Comparison of ENCODE assay signal across 23 cellular contexts in the genomic region with DNA sequence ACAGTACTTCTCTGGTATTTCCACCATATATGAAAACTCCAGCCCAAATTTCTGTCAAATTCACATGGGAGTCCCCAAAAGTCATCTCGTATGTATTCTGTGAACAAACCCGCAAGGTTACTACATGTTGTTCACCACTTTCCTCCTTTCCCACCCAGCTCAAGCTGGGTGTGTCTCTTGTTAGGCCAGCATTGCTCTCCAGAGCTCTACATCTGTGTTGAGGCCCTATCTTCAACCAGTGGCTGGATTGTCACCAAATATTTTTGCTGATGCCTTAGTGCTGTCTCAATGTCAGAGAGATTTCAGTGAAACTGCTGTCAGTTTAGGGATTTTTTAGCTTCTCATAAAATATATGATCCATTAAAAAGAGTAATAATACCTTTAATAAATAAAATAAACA.
DNase-seq lines count a peak whose midpoint lies in the region; ATAC-seq, FAIRE-seq and TF ChIP-seq lines count a peak whose summit lies in the region.
"Had no signal": no experiment of that assay in that cellular context is flagged by ENCODE, and none has a peak within 500 bp of the region (broad histone marks: within the 10 kb centered on the region; RNA-seq: fewer than 3 reads in every experiment).

No MANE protein-coding gene starts in this region.

- CTCF ChIA-PET in IMR-90 (lab: Yijun Ruan, JAX) (interaction anchor here (1.0 kb wide), 1 partner anchor 68 kb away, joined by 3 read pairs; no protein-coding TSS in a partner anchor), K562 (lab: Yijun Ruan, JAX; ENCODE audit: low intra/inter-chr PET ratio) (no interaction called here)

- POLR2A ChIA-PET in IMR-90 (lab: Charles Lee; ENCODE audit: unreplicated experiment): no interaction called here
- POLR2A ChIA-PET in K562 (lab: Yijun Ruan, JAX): interaction anchor here (0.7 to 1.4 kb wide), 4 partner anchors 12 to 448 kb away, joined by 3 to 8 read pairs (median 3); a partner anchor contains a TSS

- intact Hi-C loops in IMR-90 (cut with micrococcal nuclease): no loop called here
- intact Hi-C loops in K562 (cut with micrococcal nuclease): loop anchor here (10.0 kb wide), 1 partner anchor 230 kb away; a partner anchor contains a TSS

- H3K79me2 ChIP-seq in K562 (ENCODE audit: control insufficient read depth, insufficient read depth, low read length): no peaks in the 10 kb centered on the region

- TF ChIP-seq RAD21 in IMR-90 (IDR thresholded peaks at IDR 0.05; ENCODE audit: low read length) (no peak), K562 (CRISPR knock-in tag; conservative IDR thresholded peaks at IDR 0.05 in 1 of 2, IDR thresholded peaks at IDR 0.05 in 1 of 2) (no peak)

- H3K9ac ChIP-seq in IMR-90 (ENCODE audit: low read depth, low read length) (no peak overlapping the region), K562 (ENCODE audit: insufficient read depth in 1 of 2, low read depth in 2 of 2, low read length in 2 of 2) (no peak overlapping the region)

- ATAC-seq in IMR-90 (ENCODE audit: low read depth) (no peak), K562 (peak; percentile 53; the same call in 1 of the 3 replicates), HG03354 (IDR thresholded peaks at IDR 0.05; ENCODE audit: poor library complexity, severe bottlenecking, unreplicated experiment) (no peak)
- ATAC-seq: A549, GM12878, GM23338, HCT116 had no signal

- H2BK20ac ChIP-seq in IMR-90 (ENCODE audit: low read depth, low read length): peak overlapping the region; percentile 28; the same call in 1 of the 2 replicates

- H4K5ac ChIP-seq in IMR-90 (ENCODE audit: low read depth, low read length): no peak overlapping the region

- H3K23ac ChIP-seq in IMR-90 (ENCODE audit: low read depth, low read length): no peak overlapping the region

- H3K9me3 ChIP-seq in IMR-90 (ENCODE audit: control insufficient read depth, insufficient read depth, low read length) (no peaks in the 10 kb centered on the region), SJCRH30 (replicated peaks) (no peaks in the 10 kb centered on the region), K562 (replicated peaks; ENCODE audit: control insufficient read depth, insufficient read depth, low read depth, low read length) (no peaks in the 10 kb centered on the region), MG63 (no peaks in the 10 kb centered on the region)
- H3K9me3 ChIP-seq: A549 had no signal

- no peak for FAIRE-seq in K562 (lab: Jason Lieb, UNC)
- FAIRE-seq: A549, D721Med, GM12878 had no signal

- H3K56ac ChIP-seq in IMR-90 (ENCODE audit: extremely low read depth, insufficient read depth, low read length): no peak overlapping the region

- 90% methylated on average over 2 of the region's 2 CpGs; no CpG with 5 or more reads in 1 of the 2 experiments for WGBS in IMR-90 (ENCODE audit: extremely low coverage in 2 of 2, insufficient read length in 1 of 2), 2 experiments
- 28% methylated on average over 2 of the region's 2 CpGs for WGBS in K562 (ENCODE audit: insufficient coverage, low coverage, missing lambda C conversion rate)

- H3K4me2 ChIP-seq in IMR-90 (ENCODE audit: low read depth, low read length) (no peak overlapping the region), K562 (ENCODE audit: insufficient read depth, low read length) (no peak overlapping the region)
- H3K4me2 ChIP-seq: A549, GM23338 had no signal

- TF ChIP-seq POLR2A in IMR-90 (IDR thresholded peaks at IDR 0.05; ENCODE audit: low read depth, low read length): no peak
- no peak for TF ChIP-seq POLR2A in K562 (conservative IDR thresholded peaks at IDR 0.05)

- H3K27me3 ChIP-seq in IMR-90 (ENCODE audit: control insufficient read depth, insufficient read depth, low read length): no peaks in the 10 kb centered on the region
- H3K27me3 ChIP-seq in SJCRH30: no peaks in the 10 kb centered on the region
- no peaks in the 10 kb centered on the region for H3K27me3 ChIP-seq in K562 (ENCODE audit: control insufficient read depth in 2 of 2, insufficient read depth in 2 of 2, low read length in 2 of 2)
- no peaks in the 10 kb centered on the region for H3K27me3 ChIP-seq in MG63

- no peaks in the 10 kb centered on the region for H4K20me1 ChIP-seq in IMR-90 (ENCODE audit: insufficient read depth, low read length)
- no peaks in the 10 kb centered on the region for H4K20me1 ChIP-seq in K562 (replicated peaks; ENCODE audit: control insufficient read depth, insufficient read depth, low read length)

- no peak overlapping the region for H2BK15ac ChIP-seq in IMR-90 (ENCODE audit: low read depth, low read length)

- H3K4me3 ChIP-seq in IMR-90 (ENCODE audit: insufficient read depth, low read depth, low read length) (no peak overlapping the region), SJCRH30 (no peak overlapping the region), K562 (no peak overlapping the region), MG63 (no peak overlapping the region)
- H3K4me3 ChIP-seq: A549, GM12878, GM23338 had no signal

- H3K9me1 ChIP-seq in IMR-90 (ENCODE audit: insufficient read depth, low read length) (no peaks in the 10 kb centered on the region; the same call in 1 of the 2 replicates), K562 (ENCODE audit: control insufficient read depth, insufficient read depth, low read length) (no peaks in the 10 kb centered on the region)

- H3K27ac ChIP-seq in 22Rv1 (peak overlapping the region; percentile 53), IMR-90 (ENCODE audit: insufficient read depth, low read length) (no peak overlapping the region), SJCRH30 (peak overlapping the region; percentile 11; the same call in 1 of the 2 replicates), K562 (ENCODE audit: extremely low read depth, low read depth, low read length) (no peak overlapping the region)
- H3K27ac ChIP-seq: A549 had no signal

- H2AK5ac ChIP-seq in IMR-90 (ENCODE audit: low read depth, low read length): no peak overlapping the region

- no peaks in the 10 kb centered on the region for H3K79me1 ChIP-seq in IMR-90 (ENCODE audit: low read depth in 1 of 2, low read length in 2 of 2)

- no peak overlapping the region for H2AK9ac ChIP-seq in IMR-90 (replicated peaks; ENCODE audit: low read depth, low read length, poor library complexity)

- H4K8ac ChIP-seq in IMR-90 (ENCODE audit: low read depth in 2 of 2, low read length in 2 of 2): no peak overlapping the region

- peak overlapping the region; percentile 43; the same call in 1 of the 2 replicates for H3K4ac ChIP-seq in IMR-90 (ENCODE audit: low read depth, low read length)

- in situ Hi-C loops in IMR-90 (cut with MboI; ENCODE audit: low sequenced_read_pairs): no loop called here
- in situ Hi-C loops in K562 (cut with MboI): no loop called here

- H3K4me1 ChIP-seq in IMR-90 (ENCODE audit: control insufficient read depth, insufficient read depth, low read length) (peaks cover 2% of the 10 kb centered on the region; the same call in 1 of the 2 replicates), SJCRH30 (no peaks in the 10 kb centered on the region; the same call in 1 of the 2 replicates), K562 (replicated peaks in 1 of 2; ENCODE audit: control insufficient read depth in 2 of 2, insufficient read depth in 2 of 2, low read length in 2 of 2) (no peaks in the 10 kb centered on the region)
- H3K4me1 ChIP-seq: A549 had no signal

- no peak overlapping the region for H2BK120ac ChIP-seq in IMR-90 (ENCODE audit: low read depth, low read length)

- DNase-seq in IMR-90 (no peak), SJCRH30 (no peak), K562 (ENCODE audit: extremely low read depth in 1 of 4, low spot score in 3 of 4) (no peak), MG63 (no peak), NAMALWA (ENCODE audit: low spot score) (no peak), RPMI8226 (no peak)
- DNase-seq: 8988T; ACHN; C1 segment of cervical spinal cord; CD4-positive, alpha-beta T cell; CD8-positive, alpha-beta memory T cell; DMS 273 treated with DMSO at 0.1 percent for 48 hours; DMS79; EL; GDM1; H9 had no signal

- no peak overlapping the region for H3K18ac ChIP-seq in IMR-90 (ENCODE audit: low read depth, low read length)

- TF ChIP-seq CTCF in 22Rv1 (IDR thresholded peaks at IDR 0.05) (no peak), IMR-90 (conservative IDR thresholded peaks at IDR 0.05; ENCODE audit: low read depth, low read length) (no peak), K562 (IDR thresholded peaks at IDR 0.05 in 2 of 3, conservative IDR thresholded peaks at IDR 0.05 in 1 of 3; ENCODE audit: insufficient read depth in 2 of 3, low read depth in 1 of 3, low read length in 3 of 3) (no peak)

- H4K91ac ChIP-seq in IMR-90 (ENCODE audit: insufficient read depth, low read depth, low read length): no peak overlapping the region

- H3K36me3 ChIP-seq in IMR-90 (ENCODE audit: control insufficient read depth, insufficient read depth, low read length) (no peaks in the 10 kb centered on the region), SJCRH30 (no peaks in the 10 kb centered on the region), K562 (ENCODE audit: control insufficient read depth, insufficient read depth, low read length) (no peaks in the 10 kb centered on the region), MG63 (no peaks in the 10 kb centered on the region)

- no peak overlapping the region for H2AFZ ChIP-seq in IMR-90 (replicated peaks; ENCODE audit: low read length, poor library complexity)
- no peak overlapping the region for H2AFZ ChIP-seq in K562 (ENCODE audit: low read depth, low read length)
- H2AFZ ChIP-seq: GM23338 had no signal

- no peak overlapping the region for H3K14ac ChIP-seq in IMR-90 (replicated peaks; ENCODE audit: low read depth, low read length)

- H2BK5ac ChIP-seq in IMR-90 (ENCODE audit: low read depth, low read length, poor library complexity, severe bottlenecking): no peak overlapping the region

- no peak for TF ChIP-seq EP300 in K562 (IDR thresholded peaks at IDR 0.05; ENCODE audit: low read length)

- BruUV-seq in IMR-90 (replicated peaks; lab: Mats Ljungman, UMichigan) (no TSS peak), K562 (replicated peaks; lab: Mats Ljungman, UMichigan) (no TSS peak)

- dilution Hi-C loops in IMR-90 (cut with HindIII; ENCODE audit: low sequenced_read_pairs, unreplicated experiment): no loop called here

TF ChIP-seq in IMR-90, 13 proteins besides CTCF, POLR2A, EP300 and RAD21 (continues in another document):
- TF ChIP-seq BHLHE40 (IDR thresholded peaks at IDR 0.05; ENCODE audit: low read depth, low read length) (no peak), MXI1 (IDR thresholded peaks at IDR 0.05; ENCODE audit: borderline replicate concordance, low read depth, low read length) (no peak)

TF ChIP-seq in K562, 482 proteins besides CTCF, POLR2A, EP300 and RAD21:
- TF ChIP-seq TSC22D4 (tag; IDR thresholded peaks at IDR 0.05) (no peak), PURB (CRISPR knock-in tag; IDR thresholded peaks at IDR 0.05; ENCODE audit: low read depth) (no peak), IFI16 (CRISPR knock-in tag; IDR thresholded peaks at IDR 0.05) (no peak), HNRNPH1 (optimal IDR thresholded peaks at IDR 0.05; ENCODE audit: low read depth, low read length) (no peak), KLF1 (tag; IDR thresholded peaks at IDR 0.05) (no peak), TFAM (CRISPR knock-in tag; conservative IDR thresholded peaks at IDR 0.05) (no peak), CREBBP (IDR thresholded peaks at IDR 0.05; ENCODE audit: low read depth, low read length) (no peak)

Comparison
In these comparisons a context has a peak if more than half of its experiments do, and no peak if none do; other contexts are left out.
1. H3K27ac ChIP-seq: peak in 22Rv1 (single experiment) and SJCRH30 (single experiment); none in IMR-90 (single experiment) and K562 (single experiment).